ENCODE assay signal across 1 cellular context in the genomic region with DNA sequence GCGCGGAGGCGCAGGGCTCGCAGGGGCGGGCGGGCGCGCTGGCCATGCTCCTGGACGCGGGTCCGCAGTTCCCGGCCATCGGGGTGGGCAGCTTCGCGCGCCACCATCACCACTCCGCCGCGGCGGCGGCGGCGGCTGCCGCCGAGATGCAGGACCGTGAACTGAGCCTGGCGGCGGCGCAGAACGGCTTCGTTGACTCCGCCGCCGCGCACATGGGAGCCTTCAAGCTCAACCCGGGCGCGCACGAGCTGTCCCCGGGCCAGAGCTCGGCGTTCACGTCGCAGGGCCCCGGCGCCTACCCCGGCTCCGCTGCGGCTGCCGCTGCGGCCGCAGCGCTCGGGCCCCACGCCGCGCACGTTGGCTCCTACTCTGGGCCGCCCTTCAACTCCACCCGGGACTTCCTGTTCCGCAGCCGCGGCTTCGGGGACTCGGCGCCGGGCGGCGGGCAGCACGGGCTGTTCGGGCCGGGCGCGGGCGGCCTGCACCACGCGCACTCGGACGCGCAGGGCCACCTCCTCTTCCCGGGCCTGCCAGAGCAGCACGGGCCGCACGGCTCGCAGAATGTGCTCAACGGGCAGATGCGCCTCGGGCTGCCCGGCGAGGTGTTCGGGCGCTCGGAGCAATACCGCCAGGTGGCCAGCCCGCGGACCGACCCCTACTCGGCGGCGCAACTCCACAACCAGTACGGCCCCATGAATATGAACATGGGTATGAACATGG.
TF ChIP-seq lines count a peak whose summit lies in the region.

No MANE protein-coding gene starts in this region.

TF ChIP-seq in K562, 482 proteins besides CTCF, POLR2A, EP300 and RAD21 (continued from another document):
- TF ChIP-seq FUS (optimal IDR thresholded peaks at IDR 0.05; ENCODE audit: low read depth, low read length) = peak; percentile 46
- TF ChIP-seq CXXC5 (CRISPR knock-in tag; IDR thresholded peaks at IDR 0.05) = peak; percentile 34; the same call in 1 of the 2 replicates
- peak; percentile 18 for TF ChIP-seq TAF1 (IDR thresholded peaks at IDR 0.05; ENCODE audit: control insufficient read depth, extremely low read depth, insufficient read depth, low read length, severe bottlenecking)
- TF ChIP-seq CLOCK (CRISPR knock-in tag; IDR thresholded peaks at IDR 0.05; ENCODE audit: borderline replicate concordance) = no peak
- 0 out of 2 replicates have a peak, but pooled peaks have one; percentile 16 for TF ChIP-seq ZNF592 (IDR thresholded peaks at IDR 0.05)
- no peak for TF ChIP-seq MBD2 (IDR thresholded peaks at IDR 0.05; ENCODE audit: borderline replicate concordance, low read depth)
- no peak for TF ChIP-seq DMBX1 (CRISPR knock-in tag; IDR thresholded peaks at IDR 0.05; ENCODE audit: borderline replicate concordance)
- peak; percentile 22 for TF ChIP-seq KDM5B (IDR thresholded peaks at IDR 0.05; ENCODE audit: insufficient replicate concordance, low read depth, low read length)
- TF ChIP-seq RBFOX2 (IDR thresholded peaks at IDR 0.05; ENCODE audit: low read depth, low read length) = peak; percentile 48; the same call in 1 of the 2 replicates
- peak; percentile 10 to 38; a peak in 1 of 4 replicates for TF ChIP-seq UBTF (IDR thresholded peaks at IDR 0.05; ENCODE audit: borderline replicate concordance in 1 of 2, low read depth in 2 of 2, low read length in 2 of 2)
- peak; percentile 24 to 48; a peak in 2 of 4 replicates for TF ChIP-seq NRF1 (conservative IDR thresholded peaks at IDR 0.05 in 1 of 2, IDR thresholded peaks at IDR 0.05 in 1 of 2)
- TF ChIP-seq POLR2G (IDR thresholded peaks at IDR 0.05; ENCODE audit: low read depth, low read length) = peak; percentile 57
- peak; percentile 26; the same call in 1 of the 2 replicates for TF ChIP-seq PHF8 (IDR thresholded peaks at IDR 0.05; ENCODE audit: borderline replicate concordance, low read length)
- peak; percentile 66 for TF ChIP-seq L3MBTL2 (IDR thresholded peaks at IDR 0.05)
- peak in 1 of 2 experiments; percentile 50 for TF ChIP-seq E2F6 (IDR thresholded peaks at IDR 0.05; ENCODE audit: borderline replicate concordance in 1 of 2, extremely low read depth in 1 of 2, insufficient read depth in 1 of 2, insufficient read length in 1 of 2, low read depth in 1 of 2, low read length in 1 of 2, poor library complexity in 1 of 2, severe bottlenecking in 1 of 2)
- no peak for TF ChIP-seq DIDO1 (tag; IDR thresholded peaks at IDR 0.05; ENCODE audit: low read depth)
- TF ChIP-seq MYC (IDR thresholded peaks at IDR 0.05; ENCODE audit: low read depth, low read length) = peak; percentile 53
- no peak for TF ChIP-seq MYC (CRISPR knock-in tag; IDR thresholded peaks at IDR 0.05; ENCODE audit: borderline replicate concordance, low read depth)
- TF ChIP-seq ZNF41 (CRISPR knock-in tag; conservative IDR thresholded peaks at IDR 0.05) = no peak
- TF ChIP-seq SPI1 (IDR thresholded peaks at IDR 0.05; ENCODE audit: borderline replicate concordance, low read depth, low read length) = 0 out of 2 replicates have a peak, but pooled peaks have one; percentile 37
- no peak for TF ChIP-seq ATF7 (IDR thresholded peaks at IDR 0.05)
- TF ChIP-seq CTBP1 (IDR thresholded peaks at IDR 0.05; ENCODE audit: borderline replicate concordance) = peak; percentile 46
- no peak for TF ChIP-seq RNF219 (CRISPR knock-in tag; IDR thresholded peaks at IDR 0.05)
- TF ChIP-seq PCBP1 (IDR thresholded peaks at IDR 0.05; ENCODE audit: low read depth, low read length, poor library complexity, severe bottlenecking) = peak; percentile 67
- no peak for TF ChIP-seq HDGF (IDR thresholded peaks at IDR 0.05)
- peak; percentile 66 for TF ChIP-seq ZFX (CRISPR knock-in tag; IDR thresholded peaks at IDR 0.05)
- TF ChIP-seq HNRNPLL (IDR thresholded peaks at IDR 0.05; ENCODE audit: low read depth, low read length, poor library complexity, severe bottlenecking) = peak; percentile 70
